ENCODE assay signal across 24 cellular contexts in the genomic region with DNA sequence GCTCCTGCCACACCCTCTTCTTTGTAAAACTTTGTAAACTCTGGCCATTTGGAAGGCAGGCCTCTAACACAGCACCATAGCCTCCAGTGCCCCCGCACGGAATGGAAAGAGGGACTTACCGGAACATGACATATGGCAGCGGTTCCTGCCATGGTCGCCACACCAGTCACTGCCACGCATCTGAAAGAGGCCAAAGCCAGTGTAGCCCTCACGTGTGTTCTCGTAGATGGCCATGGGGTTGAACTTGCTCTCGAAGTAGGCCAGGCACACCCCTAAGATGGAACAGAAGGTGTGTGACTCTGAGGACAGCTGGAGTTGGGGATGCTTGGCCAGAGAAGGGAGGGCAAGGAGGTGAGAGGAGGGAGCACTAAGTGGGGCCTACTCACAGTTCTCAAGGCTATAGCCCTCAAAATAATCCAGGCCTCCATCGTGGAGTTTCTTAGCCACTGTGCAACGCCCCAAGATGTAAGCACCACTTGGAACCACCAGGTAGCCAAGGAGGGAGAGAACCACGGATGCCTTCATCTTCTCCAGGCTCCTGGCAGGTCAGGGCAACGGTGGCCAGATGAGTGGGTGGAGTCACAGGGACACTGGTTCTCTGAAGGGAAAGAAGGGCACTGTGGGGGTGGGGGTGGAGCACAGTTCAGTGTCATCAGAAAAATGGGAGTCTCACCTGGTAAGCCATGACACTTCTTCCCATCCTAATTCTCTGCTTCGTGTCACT. TPM values are rescaled to one million over a fixed set of nuclear protein-coding genes. Genes with fewer than 3 reads are reported as not detected.
DNase-seq lines count a peak whose midpoint lies in the region; ATAC-seq, FAIRE-seq and TF ChIP-seq lines count a peak whose summit lies in the region.
"Had no signal": no experiment of that assay in that cellular context is flagged by ENCODE, and none has a peak within 500 bp of the region (broad histone marks: within the 10 kb centered on the region; RNA-seq: fewer than 3 reads in every experiment).

No MANE protein-coding gene starts in this region.

- H3K4ac ChIP-seq in mesendoderm (ENCODE audit: low read depth, low read length) (no peak overlapping the region), trophoblast cell (ENCODE audit: low read depth, low read length) (no peak overlapping the region)

- peak overlapping the region; percentile 26 for H3K14ac ChIP-seq in trophoblast cell (ENCODE audit: low read length)

- H3K9ac ChIP-seq in mesendoderm (ENCODE audit: low read length) (no peak overlapping the region), trophoblast cell (ENCODE audit: low read length) (no peak overlapping the region)
- H3K9ac ChIP-seq: BLaER1 treated with 17β-estradiol and CSF1 and Interleukin-3, amounts not matched to agents 10 nM and 100 nM had no signal

- H2BK5ac ChIP-seq in mesendoderm (ENCODE audit: low read length), result no peak overlapping the region
- no peak overlapping the region for H2BK5ac ChIP-seq in trophoblast cell (ENCODE audit: low read depth, low read length, poor library complexity)

- no peak overlapping the region for H4K8ac ChIP-seq in mesendoderm (ENCODE audit: low read depth, low read length)
- H4K8ac ChIP-seq in trophoblast cell (ENCODE audit: low read depth, low read length), result no peak overlapping the region

- H2BK120ac ChIP-seq in mesendoderm (ENCODE audit: low read depth, low read length) (no peak overlapping the region), trophoblast cell (ENCODE audit: insufficient read depth, low read length, poor library complexity) (no peak overlapping the region)

- no peak for DNase-seq in bronchial epithelial cell (ENCODE audit: low read depth)
- DNase-seq in mesendoderm, result no peak
- DNase-seq in trophoblast cell, result no peak
- no peak for DNase-seq in NCI-H1436 treated with DMSO at 0.1 percent for 48 hours (lab: John Stamatoyannopoulos, UW)
- DNase-seq in effector memory CD4-positive, alpha-beta T cell, result no peak
- DNase-seq: 8988T; ACHN; AML-193; BE2C; CD4-positive, alpha-beta T cell; CD8-positive, alpha-beta memory T cell; DMS 273 treated with DMSO at 0.1 percent for 48 hours; DMS79; EL; GDM1; GOT3; H9 had no signal

- H3K36me3 ChIP-seq in bronchial epithelial cell (ENCODE audit: control insufficient read depth, insufficient read depth, low read length) (no peaks in the 10 kb centered on the region), mesendoderm (ENCODE audit: control insufficient read depth, insufficient read depth, low read length) (no peaks in the 10 kb centered on the region), trophoblast cell (ENCODE audit: control insufficient read depth in 1 of 2, insufficient read depth in 2 of 2, low read length in 2 of 2) (no peaks in the 10 kb centered on the region)
- no peaks in the 10 kb centered on the region for H3K36me3 ChIP-seq in effector memory CD4-positive, alpha-beta T cell (ENCODE audit: control insufficient read depth, insufficient read depth, low read length)
- H3K36me3 ChIP-seq: BE2C; BLaER1 treated with 17β-estradiol and CSF1 and Interleukin-3, amounts not matched to agents 10 nM and 100 nM had no signal

- H3K23ac ChIP-seq in mesendoderm (ENCODE audit: low read length), result peak overlapping the region; percentile 30
- H3K23ac ChIP-seq in trophoblast cell (ENCODE audit: low read length), result no peak overlapping the region

- ATAC-seq in GM19023 (IDR thresholded peaks at IDR 0.05; ENCODE audit: unreplicated experiment), result no peak
- ATAC-seq: A549, GM12878, HCT116 had no signal

- H4K12ac ChIP-seq in trophoblast cell (ENCODE audit: low read depth, low read length), result no peak overlapping the region

- no peak overlapping the region for H3K4me3 ChIP-seq in bronchial epithelial cell (ENCODE audit: low read depth, low read length)
- H3K4me3 ChIP-seq in mesendoderm (ENCODE audit: low read length), result no peak overlapping the region
- H3K4me3 ChIP-seq in trophoblast cell (ENCODE audit: low read depth, low read length), result no peak overlapping the region
- no peak overlapping the region for H3K4me3 ChIP-seq in effector memory CD4-positive, alpha-beta T cell (ENCODE audit: insufficient read depth, low read depth, low read length, poor library complexity, severe bottlenecking)
- H3K4me3 ChIP-seq: A549; BLaER1 treated with 17β-estradiol and CSF1 and Interleukin-3, amounts not matched to agents 10 nM and 100 nM; GM12878 had no signal

- FAIRE-seq in bronchial epithelial cell (lab: Jason Lieb, UNC), result peak; percentile 13
- FAIRE-seq: A549, D721Med, GM12878 had no signal

- no peak overlapping the region for H4K5ac ChIP-seq in mesendoderm (ENCODE audit: low read length)

- WGBS in mesendoderm (ENCODE audit: extremely low coverage, insufficient coverage, low lambda C conversion rate), result no CpG with 5 or more reads among the region's 14 CpGs
- no CpG with 5 or more reads among the region's 14 CpGs for WGBS in trophoblast cell (ENCODE audit: extremely low coverage, insufficient coverage, insufficient read length)

- TF ChIP-seq CTCF in bronchial epithelial cell (IDR thresholded peaks at IDR 0.05; ENCODE audit: insufficient read depth, low read length, severe bottlenecking), result no peak

- no peak overlapping the region for H2BK15ac ChIP-seq in mesendoderm (replicated peaks; ENCODE audit: low read depth)

- no peak overlapping the region for H3K27ac ChIP-seq in mesendoderm (ENCODE audit: low read depth, low read length)
- no peak overlapping the region for H3K27ac ChIP-seq in trophoblast cell (ENCODE audit: low read depth, low read length)
- H3K27ac ChIP-seq in effector memory CD4-positive, alpha-beta T cell (ENCODE audit: insufficient read depth, low read length, poor library complexity, severe bottlenecking), result no peak overlapping the region
- H3K27ac ChIP-seq: A549; BLaER1 treated with 17β-estradiol and CSF1 and Interleukin-3, amounts not matched to agents 10 nM and 100 nM had no signal

- H3K18ac ChIP-seq in mesendoderm (ENCODE audit: low read length), result no peak overlapping the region
- no peak overlapping the region for H3K18ac ChIP-seq in trophoblast cell (ENCODE audit: low read length)

- no peak overlapping the region for H3K4me2 ChIP-seq in mesendoderm (ENCODE audit: low read length)
- H3K4me2 ChIP-seq in trophoblast cell (ENCODE audit: low read length), result no peak overlapping the region
- H3K4me2 ChIP-seq: A549; BLaER1 treated with 17β-estradiol and CSF1 and Interleukin-3, amounts not matched to agents 10 nM and 100 nM had no signal

- no peak overlapping the region for H2AFZ ChIP-seq in trophoblast cell (ENCODE audit: insufficient read depth, low read length, poor library complexity)

- no peak overlapping the region for H3K56ac ChIP-seq in mesendoderm (ENCODE audit: low read length)

- H3K27me3 ChIP-seq in bronchial epithelial cell (ENCODE audit: control insufficient read depth, insufficient read depth, low read length), result no peaks in the 10 kb centered on the region
- H3K27me3 ChIP-seq in mesendoderm (ENCODE audit: insufficient read depth, low read length, poor library complexity), result no peaks in the 10 kb centered on the region
- no peaks in the 10 kb centered on the region for H3K27me3 ChIP-seq in trophoblast cell (ENCODE audit: insufficient read depth, low read length)
- peaks cover 4% of the 10 kb centered on the region for H3K27me3 ChIP-seq in effector memory CD4-positive, alpha-beta T cell (replicated peaks; ENCODE audit: control insufficient read depth, insufficient read depth, low read length, poor library complexity, severe bottlenecking)
- H3K27me3 ChIP-seq: BE2C; BLaER1 treated with 17β-estradiol and CSF1 and Interleukin-3, amounts not matched to agents 10 nM and 100 nM had no signal

- H3K79me2 ChIP-seq in mesendoderm (ENCODE audit: control insufficient read depth, insufficient read depth, low read length) (no peaks in the 10 kb centered on the region), trophoblast cell (ENCODE audit: control insufficient read depth, insufficient read depth, low read length, poor library complexity) (no peaks in the 10 kb centered on the region)

- H3K9me3 ChIP-seq in trophoblast cell (ENCODE audit: insufficient read depth, low read depth, low read length), result peaks cover 2% of the 10 kb centered on the region
- no peaks in the 10 kb centered on the region for H3K9me3 ChIP-seq in effector memory CD4-positive, alpha-beta T cell (ENCODE audit: control insufficient read depth, low read length)
- H3K9me3 ChIP-seq: A549, BE2C had no signal

- peak overlapping the region; percentile 65 for H4K91ac ChIP-seq in trophoblast cell (ENCODE audit: low read depth, low read length)

- H2AK5ac ChIP-seq in mesendoderm (ENCODE audit: low read length) (no peak overlapping the region), trophoblast cell (ENCODE audit: low read length) (no peak overlapping the region)

- no peaks in the 10 kb centered on the region for H3K79me1 ChIP-seq in mesendoderm (ENCODE audit: low read length)
- H3K79me1 ChIP-seq in trophoblast cell (ENCODE audit: low read length), result no peaks in the 10 kb centered on the region

- no peak overlapping the region for H2BK12ac ChIP-seq in trophoblast cell (ENCODE audit: low read length)

- H3K4me1 ChIP-seq in mesendoderm (ENCODE audit: control insufficient read depth, low read depth, low read length) (no peaks in the 10 kb centered on the region), trophoblast cell (ENCODE audit: control insufficient read depth in 1 of 2, insufficient read depth in 2 of 2, low read length in 2 of 2) (peaks cover 0 to 7% of the 10 kb centered on the region in 2 experiments)
- no peaks in the 10 kb centered on the region for H3K4me1 ChIP-seq in effector memory CD4-positive, alpha-beta T cell (ENCODE audit: control insufficient read depth, insufficient read depth, low read length, poor library complexity, severe bottlenecking)
- H3K4me1 ChIP-seq: A549; BE2C; BLaER1 treated with 17β-estradiol and CSF1 and Interleukin-3, amounts not matched to agents 10 nM and 100 nM had no signal

RNA-seq across cellular contexts. Expression of gene LYZL4, which starts 3.5 kb away (rescaled TPM):
- total RNA-seq in bronchial epithelial cell, result not detected in 2 replicates
- polyA plus RNA-seq in mesendoderm (2013, experiment 1 of 2), result not detected
- not detected for polyA plus RNA-seq in mesendoderm (2013, experiment 2 of 2)
- polyA plus RNA-seq in trophoblast cell (2013), result 0.12 and 0.22 TPM in 2 replicates
- total RNA-seq: CD4-positive, alpha-beta T cell; CD8-positive, alpha-beta memory T cell; H9 had no signal
- polyA plus RNA-seq: A549; CD14-positive monocyte; CD8-positive, alpha-beta memory T cell had no signal
